Comparison of ENCODE assay signal across 8 cellular contexts in the genomic region with DNA sequence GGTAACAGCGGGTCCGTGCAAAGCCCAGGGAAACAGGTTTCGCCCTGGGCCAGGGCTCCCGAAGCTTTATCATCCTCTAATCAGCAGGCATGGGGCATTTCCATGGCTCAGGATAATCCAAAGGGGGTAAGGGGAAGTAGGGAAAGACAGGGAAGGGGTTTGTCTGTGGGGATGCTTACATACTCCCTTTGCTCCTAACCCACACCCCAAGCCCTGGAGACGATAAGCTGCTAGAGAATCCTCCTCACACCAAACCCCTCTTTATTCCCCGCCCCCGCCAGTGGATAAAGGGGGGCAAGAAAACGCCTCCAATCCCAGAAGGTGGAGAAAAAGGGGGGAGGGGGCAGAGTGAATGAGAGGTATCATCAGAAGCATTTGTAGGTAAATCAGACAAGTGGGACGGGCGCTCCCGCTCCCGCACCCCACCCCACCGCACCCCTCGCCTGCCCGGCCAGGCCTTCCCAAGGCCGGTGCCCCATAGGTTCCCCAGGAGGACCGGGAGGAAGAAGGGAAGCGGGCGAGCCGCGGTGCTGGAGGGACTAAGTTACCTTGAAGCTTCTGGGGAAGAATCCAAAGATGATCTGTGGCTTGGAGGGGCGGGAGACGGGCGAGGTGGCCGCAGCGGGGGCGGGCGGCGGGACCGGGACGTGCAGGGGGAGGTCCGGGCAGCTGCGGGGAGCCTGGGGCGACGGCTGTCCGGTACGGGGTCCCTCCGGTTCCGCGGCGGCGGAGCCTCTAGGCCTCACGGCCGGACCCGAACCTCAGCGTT. TPM values are rescaled to one million over a fixed set of nuclear protein-coding genes. Genes with fewer than 3 reads are reported as not detected.
DNase-seq lines count a peak whose midpoint lies in the region; ATAC-seq and TF ChIP-seq lines count a peak whose summit lies in the region.

No MANE protein-coding gene starts in this region.

- H3K4me1 Mint-ChIP-seq in activated naive CD4-positive, alpha-beta T cell treated with anti-CD3 and anti-CD28 coated beads, Interleukin-2, amount 10 ng/mL, durations not matched to agents 7 days and 5 days: peaks cover 30% of the 10 kb centered on the region

- CTCF ChIA-PET in activated naive CD4-positive, alpha-beta T cell treated with anti-CD3 and anti-CD28 coated beads, Interleukin-2, amount 10 ng/mL, durations not matched to agents 7 days and 5 days (lab: Charles Lee): interaction anchor here (0.5 to 2.9 kb wide), 5 partner anchors 44 to 230 kb away, joined by 3 to 11 read pairs (median 5); no protein-coding TSS in a partner anchor

- ATAC-seq in GM21526 (IDR thresholded peaks at IDR 0.05; ENCODE audit: low FRiP score, unreplicated experiment) (peak; percentile 16), heart right ventricle (peak; percentile 0 to 66 (median 18)), psoas muscle (peak; percentile 26 to 53 (median 36))

- intact Hi-C loops in heart right ventricle (cut with DNase I): loop anchor here in 9 of 10 donors (2.0 to 10.0 kb wide), 10 partner anchors 45 to 155 kb away; partner anchors contain the start of gene WDR89 (in 4 of the 9)
- intact Hi-C loops in psoas muscle (cut with DNase I): loop anchor here (2.0 to 10.0 kb wide), 4 partner anchors 100 to 154 kb away; partner anchors contain the start of gene WDR89 (in 1 of the 2)

- H3K36me3 ChIP-seq in MG63 (peaks cover 4% of the 10 kb centered on the region), heart right ventricle (peaks cover 0 to 32% (median 14%) of the 10 kb centered on the region in 9 donors), psoas muscle (ENCODE audit: insufficient read depth in 1 of 2, low read depth in 1 of 2) (peaks cover 0 to 24% of the 10 kb centered on the region in 2 donors)

- H3K9me3 Mint-ChIP-seq in activated naive CD4-positive, alpha-beta T cell treated with anti-CD3 and anti-CD28 coated beads, Interleukin-2, amount 10 ng/mL, durations not matched to agents 7 days and 5 days: no peaks in the 10 kb centered on the region

- H3K9me3 ChIP-seq in MG63 (no peaks in the 10 kb centered on the region), heart right ventricle (no peaks in the 10 kb centered on the region), psoas muscle (no peaks in the 10 kb centered on the region)

- H3K4me3 ChIP-seq in MG63 (peak overlapping the region; percentile 83), heart right ventricle (peak overlapping the region; percentile 77 to 99 (median 88)), psoas muscle (peak overlapping the region; percentile 98)

- H3K27ac Mint-ChIP-seq in activated naive CD4-positive, alpha-beta T cell treated with anti-CD3 and anti-CD28 coated beads, Interleukin-2, amount 10 ng/mL, durations not matched to agents 7 days and 5 days: peak overlapping the region; percentile 91

- H3K4me3 Mint-ChIP-seq in activated naive CD4-positive, alpha-beta T cell treated with anti-CD3 and anti-CD28 coated beads, Interleukin-2, amount 10 ng/mL, durations not matched to agents 7 days and 5 days: peak overlapping the region; percentile 87

- peaks cover 0 to 32% (median 22%) of the 10 kb centered on the region in 9 donors for H3K4me1 ChIP-seq in heart right ventricle
- peaks cover 14% of the 10 kb centered on the region for H3K4me1 ChIP-seq in psoas muscle

- 0 to 1% methylated on average over 27 to 46 of the region's 46 CpGs for WGBS in heart right ventricle, 2 donors
- 0 to 1% (median 0%) methylated on average over 21 to 45 of the region's 46 CpGs for WGBS in psoas muscle, 3 donors

- H3K27ac ChIP-seq in heart right ventricle (peak overlapping the region; percentile 81 to 96 (median 92)), psoas muscle (peak overlapping the region; percentile 94)

- H3K27me3 ChIP-seq in MG63 (no peaks in the 10 kb centered on the region), heart right ventricle (no peaks in the 10 kb centered on the region), psoas muscle (ENCODE audit: insufficient read depth in 3 of 3, low read length in 2 of 3) (no peaks in the 10 kb centered on the region)

- TF ChIP-seq CTCF in heart right ventricle (IDR thresholded peaks at IDR 0.05) (no peak), psoas muscle (IDR thresholded peaks at IDR 0.05) (no peak)

- DNase-seq in EH (ENCODE audit: low read depth) (peak; percentile 33), MG63 (no peak), heart right ventricle (peak in 1 of 2 donors; percentile 26), psoas muscle (no peak), T1000 (lab: John Stamatoyannopoulos, UW) (no peak), middle frontal gyrus (ENCODE audit: extremely low spot score, low spot score) (no peak)
- peak; percentile 30 for DNase-seq in activated naive CD4-positive, alpha-beta T cell treated with anti-CD3 and anti-CD28 coated beads, Interleukin-2, amount 10 ng/mL, durations not matched to agents 7 days and 5 days

- peaks cover 23% of the 10 kb centered on the region for H3K36me3 Mint-ChIP-seq in activated naive CD4-positive, alpha-beta T cell treated with anti-CD3 and anti-CD28 coated beads, Interleukin-2, amount 10 ng/mL, durations not matched to agents 7 days and 5 days

- H3K27me3 Mint-ChIP-seq in activated naive CD4-positive, alpha-beta T cell treated with anti-CD3 and anti-CD28 coated beads, Interleukin-2, amount 10 ng/mL, durations not matched to agents 7 days and 5 days: peaks cover 4% of the 10 kb centered on the region

RNA-seq across cellular contexts. Expression of gene PPP2R5E, which starts 0.8 kb away (rescaled TPM):
- 9.2 and 13.2 TPM in 2 replicates for total RNA-seq in MG63 (2014; rRNA removed; shearing (Covaris generic); ENCODE audit: low replicate concordance)
- total RNA-seq in heart right ventricle (10 to 100 TPM; 32.8 to 44.4 (median 37.0) TPM), psoas muscle (10 to 100 TPM; 29.3 to 35.0 (median 31.9) TPM)
- polyA plus RNA-seq in heart right ventricle (10 to 100 TPM in 1 of 2 donors, 1 to 10 TPM in 1; 6.1 to 10.1 TPM), psoas muscle (10 to 100 TPM; 10.8 to 28.3 (median 13.4) TPM)

Comparison
In these comparisons a context has a peak if more than half of its experiments do, and no peak if none do; other contexts are left out.
1. DNase-seq: peak in EH (single experiment) and activated naive CD4-positive, alpha-beta T cell treated with anti-CD3 and anti-CD28 coated beads, Interleukin-2, amount 10 ng/mL, durations not matched to agents 7 days and 5 days (single experiment); none in MG63 (single experiment), psoas muscle (0 of 2), T1000 (single experiment) and middle frontal gyrus (single experiment).
2. Peak in every context shown above with its lines, with median percentiles within 50 percentile points of each other: ATAC-seq and H3K4me3 ChIP-seq.